8 cellular contexts compared by ENCODE assay signal in genomic region chrX:48957477-48957826, GRCh38. TPM values are rescaled to one million over a fixed set of nuclear protein-coding genes. Genes with fewer than 3 reads are reported as not detected.
A peak's percentile ranks its signal among the peaks of the same experiment; 100 is the strongest.
DNase-seq lines count a peak whose midpoint lies in the region; ATAC-seq and TF ChIP-seq lines count a peak whose summit lies in the region.

Gene OTUD5 (minus strand): TSS chrX:48957607. CDS start chrX:48957570, 37 bp downstream.

- H2AFZ ChIP-seq in SU-DHL-6 (ENCODE audit: low read depth, low read length, severe bottlenecking): no peak within 1 kb of the TSS

- peak; percentile 33 for ATAC-seq in CD4-positive, alpha-beta T cell (ENCODE audit: poor library complexity)
- peak; percentile 35 for ATAC-seq in GM19463 (IDR thresholded peaks at IDR 0.05; ENCODE audit: unreplicated experiment)

- no peaks in the 10 kb centered on the region for H3K9me2 ChIP-seq in SU-DHL-6 (replicated peaks; ENCODE audit: insufficient read depth, low read length)

- H3K27me3 Mint-ChIP-seq in CD4-positive, alpha-beta T cell: no peaks in the 10 kb centered on the region

- H3K4me1 ChIP-seq in skeletal muscle satellite cell (ENCODE audit: control insufficient read depth, insufficient read depth, low read length): peaks cover 5% of the 10 kb centered on the region

- CTCF ChIA-PET in CD4-positive, alpha-beta T cell (lab: Charles Lee): interaction anchor here (1.7 kb wide), 1 partner anchor 66 kb away, joined by 4 read pairs; no protein-coding TSS in a partner anchor

- H3K9ac ChIP-seq in SU-DHL-6 (ENCODE audit: low read length): peak within 1 kb of the TSS; percentile 75
- peak within 1 kb of the TSS; percentile 87 for H3K9ac ChIP-seq in skeletal muscle satellite cell (ENCODE audit: low read depth, low read length)

- no peaks in the 10 kb centered on the region for H3F3A ChIP-seq in SU-DHL-6 (ENCODE audit: insufficient read depth)

- H3K4me3 ChIP-seq in SU-DHL-6 (ENCODE audit: insufficient read depth, low read length, poor library complexity, severe bottlenecking): peak within 1 kb of the TSS; percentile 65
- H3K4me3 ChIP-seq in iPS-11a (ENCODE audit: low read depth, low read length): peak within 1 kb of the TSS; percentile 67
- peak within 1 kb of the TSS; percentile 78 for H3K4me3 ChIP-seq in skeletal muscle satellite cell (ENCODE audit: low read length)

- H3K27me3 ChIP-seq in CD4-positive, alpha-beta T cell (ENCODE audit: control insufficient read depth, insufficient read depth, low read length): no peaks in the 10 kb centered on the region
- H3K27me3 ChIP-seq in SU-DHL-6 (ENCODE audit: low read length): no peaks in the 10 kb centered on the region
- H3K27me3 ChIP-seq in skeletal muscle satellite cell (ENCODE audit: control insufficient read depth, insufficient read depth, low read length): no peaks in the 10 kb centered on the region

- peaks cover 12% of the 10 kb centered on the region; the same call in 1 of the 2 replicates for H3K79me2 ChIP-seq in SU-DHL-6 (ENCODE audit: insufficient read depth, low read length)

- no peak for TF ChIP-seq CTCF in CD4-positive, alpha-beta T cell (IDR thresholded peaks at IDR 0.05)
- no peak for TF ChIP-seq CTCF in SU-DHL-6 (IDR thresholded peaks at IDR 0.05; ENCODE audit: insufficient read depth, low read length, poor library complexity, severe bottlenecking)

- intact Hi-C loops in CD4-positive, alpha-beta T cell (cut with DNase I, micrococcal nuclease): loop anchor here (1.0 to 10.0 kb wide), 7 partner anchors 40 to 360 kb away; partner anchors contain the start of genes HDAC6 (in 2 of the 2), GRIPAP1 (in 1 of the 2), PIM2 (in 1 of the 2) and TFE3 (in 1 of the 2)

- POLR2A ChIA-PET in CD4-positive, alpha-beta T cell (lab: Charles Lee): interaction anchor here (1.2 to 5.4 kb wide), 31 partner anchors 9 to 1740 kb away, joined by 3 to 150 read pairs (median 12); partner anchors contain the start of genes GRIPAP1, HDAC6, KCND1 and PIM2

- no peaks in the 10 kb centered on the region for H3K9me3 Mint-ChIP-seq in CD4-positive, alpha-beta T cell

- H3K4me3 Mint-ChIP-seq in CD4-positive, alpha-beta T cell: peak within 1 kb of the TSS; percentile 99

- H3K36me3 ChIP-seq in SU-DHL-6 (ENCODE audit: low read length): no peaks in the 10 kb centered on the region
- H3K36me3 ChIP-seq in skeletal muscle satellite cell (ENCODE audit: insufficient read depth, low read length): peaks cover 7% of the 10 kb centered on the region

- no peaks in the 10 kb centered on the region for H3K9me3 ChIP-seq in CD4-positive, alpha-beta T cell (ENCODE audit: control insufficient read depth, low read length)
- H3K9me3 ChIP-seq in SU-DHL-6 (ENCODE audit: insufficient read depth, low read length): no peaks in the 10 kb centered on the region
- no peaks in the 10 kb centered on the region for H3K9me3 ChIP-seq in skeletal muscle satellite cell (replicated peaks; ENCODE audit: low read length)

- peak in 9 of 10 experiments; percentile 55 to 74 (median 68) for DNase-seq in CD4-positive, alpha-beta T cell
- DNase-seq in HT-29 (ENCODE audit: low spot score): no peak
- DNase-seq in amygdala (lab: John Stamatoyannopoulos, UW): peak in 48 of 56 donors; percentile 11 to 79 (median 54)
- no peak for DNase-seq in foreskin melanocyte

- peaks cover 53% of the 10 kb centered on the region for H3K36me3 Mint-ChIP-seq in CD4-positive, alpha-beta T cell (ENCODE audit: low read depth)

- peaks cover 56% of the 10 kb centered on the region for H3K4me1 Mint-ChIP-seq in CD4-positive, alpha-beta T cell (ENCODE audit: low read depth)

- no peaks in the 10 kb centered on the region for H4K20me1 ChIP-seq in SU-DHL-6 (ENCODE audit: low read depth, low read length)

- H3K4me2 ChIP-seq in SU-DHL-6 (ENCODE audit: low read depth, low read length, poor library complexity, severe bottlenecking): peak within 1 kb of the TSS; percentile 83
- H3K4me2 ChIP-seq in skeletal muscle satellite cell (ENCODE audit: low read length): peak within 1 kb of the TSS; percentile 76

- H3K27ac ChIP-seq in CD4-positive, alpha-beta T cell (ENCODE audit: low read depth, low read length): peak within 1 kb of the TSS; percentile 93
- peak within 1 kb of the TSS; percentile 84 for H3K27ac ChIP-seq in SU-DHL-6 (ENCODE audit: low read depth, low read length)

- peak within 1 kb of the TSS; percentile 99 for H3K27ac Mint-ChIP-seq in CD4-positive, alpha-beta T cell

RNA-seq across cellular contexts. Expression of gene OTUD5, which starts in this region (rescaled TPM):
- total RNA-seq in CD4-positive, alpha-beta T cell: 10 to 100 TPM; 81.3 to 92.1 TPM
- total RNA-seq in HT-29 (2014; rRNA removed; shearing (Covaris generic)): 42.8 and 48.6 TPM in 2 replicates
- total RNA-seq in skeletal muscle satellite cell (2012; rRNA removed): 25.3 and 29.1 TPM in 2 replicates

Comparison
In these comparisons a context has a peak if more than half of its experiments do, and no peak if none do; other contexts are left out.
1. DNase-seq: peak in CD4-positive, alpha-beta T cell (9 of 10) and amygdala (48 of 56); none in HT-29 (single experiment) and foreskin melanocyte (single experiment).
2. Peak in every context shown above with its lines, with median percentiles within 50 percentile points of each other: H3K4me3 ChIP-seq.